8 cellular contexts compared by ENCODE assay signal in genomic region chr4:76897522-76898384, GRCh38. TPM values are rescaled to one million over a fixed set of nuclear protein-coding genes. Genes with fewer than 3 reads are reported as not detected.
DNase-seq lines count a peak whose midpoint lies in the region; ATAC-seq lines count a peak whose summit lies in the region.

A gene with protein sequence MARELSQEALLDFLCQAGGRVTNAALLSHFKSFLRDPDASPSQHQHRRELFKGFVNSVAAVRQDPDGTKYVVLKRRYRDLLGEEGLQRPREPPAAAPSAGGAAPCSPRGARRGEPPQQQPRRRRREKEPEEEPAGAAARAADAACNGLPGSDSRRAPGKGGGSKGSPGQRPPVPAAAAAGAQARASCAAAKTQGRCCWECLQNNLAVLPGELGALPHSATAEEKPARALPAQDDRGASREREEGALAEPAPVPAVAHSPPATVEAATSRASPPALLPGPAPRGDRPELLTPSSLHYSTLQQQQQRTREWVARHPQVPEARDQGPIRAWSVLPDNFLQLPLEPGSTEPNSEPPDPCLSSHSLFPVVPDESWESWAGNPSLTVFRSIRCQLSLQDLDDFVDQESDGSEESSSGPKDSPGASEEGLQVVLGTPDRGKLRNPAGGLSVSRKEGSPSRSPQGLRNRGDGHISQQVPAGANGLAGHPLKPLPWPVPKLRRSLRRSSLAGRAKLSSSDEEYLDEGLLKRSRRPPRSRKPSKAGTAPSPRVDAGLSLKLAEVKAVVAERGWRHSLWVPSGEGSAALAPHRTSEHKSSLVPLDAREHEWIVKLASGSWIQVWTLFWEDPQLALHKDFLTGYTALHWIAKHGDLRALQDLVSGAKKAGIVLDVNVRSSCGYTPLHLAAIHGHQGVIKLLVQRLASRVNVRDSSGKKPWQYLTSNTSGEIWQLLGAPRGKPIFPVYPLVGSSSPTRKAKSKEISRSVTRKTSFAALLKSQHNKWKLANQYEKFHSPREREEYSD (minus strand): TSS chr4:76898144. CDS start chr4:76897849, 295 bp downstream.

- H3K27me3 Mint-ChIP-seq in natural killer cell treated with Interleukin-12 subunit alpha and Interleukin-12 subunit beta and Interleukin-15 and Interleukin-18, amount 100 ng/mL, for 72 hours = peaks cover 15 to 21% of the 10 kb centered on the region in 2 donors

- peaks cover 7% of the 10 kb centered on the region for H3K36me3 Mint-ChIP-seq in natural killer cell treated with Interleukin-12 subunit alpha and Interleukin-12 subunit beta and Interleukin-15 and Interleukin-18, amount 100 ng/mL, for 72 hours

- ATAC-seq in natural killer cell treated with Interleukin-12 subunit alpha and Interleukin-12 subunit beta and Interleukin-15 and Interleukin-18, amount 100 ng/mL, for 72 hours = peak; percentile 55 to 70
- peak; percentile 58 for ATAC-seq in aorta (ENCODE audit: low FRiP score)
- ATAC-seq in HG02840 (IDR thresholded peaks at IDR 0.05; ENCODE audit: low FRiP score, unreplicated experiment) = no peak

- H3K9me3 ChIP-seq in esophagus (ENCODE audit: control insufficient read depth in 2 of 2, insufficient read depth in 1 of 2, low read depth in 1 of 2, low read length in 1 of 2) (no peaks in the 10 kb centered on the region), aorta (ENCODE audit: control insufficient read depth, low read length) (no peaks in the 10 kb centered on the region)

- WGBS in esophagus, 2 donors = 1 to 3% methylated on average over 61 to 79 of the region's 79 CpGs
- WGBS in aorta, 2 donors = 1 to 5% methylated on average over 67 to 79 of the region's 79 CpGs

- H3K36me3 ChIP-seq in esophagus (ENCODE audit: control insufficient read depth in 2 of 2, insufficient read depth in 2 of 2, low read length in 1 of 2) (no peaks in the 10 kb centered on the region), aorta (ENCODE audit: control insufficient read depth in 1 of 2, insufficient read depth in 2 of 2, low read length in 1 of 2) (no peaks in the 10 kb centered on the region)

- H3K4me1 Mint-ChIP-seq in natural killer cell treated with Interleukin-12 subunit alpha and Interleukin-12 subunit beta and Interleukin-15 and Interleukin-18, amount 100 ng/mL, for 72 hours (ENCODE audit: low read depth in 2 of 2) = peaks cover 5 to 6% of the 10 kb centered on the region in 2 donors

- DNase-seq in NCI-H82 (lab: John Stamatoyannopoulos, UW) (peak; percentile 17), NCI-H82 treated with DMSO at 0.1 percent for 48 hours (lab: John Stamatoyannopoulos, UW; ENCODE audit: unreplicated experiment) (no peak), NCI-H1105 (lab: John Stamatoyannopoulos, UW) (peak; percentile 40), activated T-cell treated with anti-CD3 and anti-CD28 coated beads for 1 hour (ENCODE audit: low read depth) (peak; percentile 9), aorta (peak; percentile 50 to 79)
- DNase-seq in natural killer cell treated with Interleukin-12 subunit alpha and Interleukin-12 subunit beta and Interleukin-15 and Interleukin-18, amount 100 ng/mL, for 72 hours (ENCODE audit: low spot score) = no peak

- H3K4me1 ChIP-seq in esophagus (ENCODE audit: control insufficient read depth in 2 of 2, insufficient read depth in 2 of 2, low read length in 1 of 2) (peaks cover 5 to 6% of the 10 kb centered on the region in 2 donors), aorta (ENCODE audit: control insufficient read depth in 1 of 2, insufficient read depth in 2 of 2, low read length in 2 of 2) (no peaks in the 10 kb centered on the region)

- H3K4me3 ChIP-seq in esophagus (ENCODE audit: low read depth in 1 of 2, low read length in 2 of 2) (peak within 1 kb of the TSS; percentile 78 to 85), aorta (ENCODE audit: low read length in 2 of 2) (peak within 1 kb of the TSS; percentile 48 to 60)

- no peak within 1 kb of the TSS for H3K27ac Mint-ChIP-seq in natural killer cell treated with Interleukin-12 subunit alpha and Interleukin-12 subunit beta and Interleukin-15 and Interleukin-18, amount 100 ng/mL, for 72 hours

- H3K9me3 Mint-ChIP-seq in natural killer cell treated with Interleukin-12 subunit alpha and Interleukin-12 subunit beta and Interleukin-15 and Interleukin-18, amount 100 ng/mL, for 72 hours = no peaks in the 10 kb centered on the region

- intact Hi-C loops in aorta (cut with DNase I) = loop anchor here in 1 of 2 donors (10.0 kb wide), 1 partner anchor 123 kb away; no protein-coding TSS in a partner anchor

- peak within 1 kb of the TSS; percentile 50 for H3K4me3 Mint-ChIP-seq in natural killer cell treated with Interleukin-12 subunit alpha and Interleukin-12 subunit beta and Interleukin-15 and Interleukin-18, amount 100 ng/mL, for 72 hours

- H3K27ac ChIP-seq in esophagus (ENCODE audit: low read depth in 2 of 2, low read length in 1 of 2) (peak within 1 kb of the TSS; percentile 78 to 89), aorta (ENCODE audit: low read depth in 1 of 2, low read length in 2 of 2) (no peak within 1 kb of the TSS)

- no peaks in the 10 kb centered on the region for H3K27me3 ChIP-seq in esophagus (ENCODE audit: control insufficient read depth in 1 of 2, insufficient read depth in 2 of 2, low read length in 2 of 2)
- no peaks in the 10 kb centered on the region for H3K27me3 ChIP-seq in aorta (ENCODE audit: control insufficient read depth in 1 of 2, insufficient read depth in 2 of 2, low read length in 1 of 2)

RNA-seq across cellular contexts. Expression of the gene that starts here (rescaled TPM):
- polyA plus RNA-seq in esophagus (1 to 10 TPM; 1.6 to 6.2 TPM), aorta (under 1 TPM; 0.26 to 0.88 TPM)
- not detected for total RNA-seq in natural killer cell treated with Interleukin-12 subunit alpha and Interleukin-12 subunit beta and Interleukin-15 and Interleukin-18, amount 100 ng/mL, for 72 hours
- total RNA-seq in aorta = under 1 TPM in 1 of 2 donors, not detected in 1; 0.32 TPM

Comparison
In these comparisons a context has a peak if more than half of its experiments do, and no peak if none do; other contexts are left out.
1. DNase-seq: peak in NCI-H82 (single experiment), NCI-H1105 (single experiment) and activated T-cell treated with anti-CD3 and anti-CD28 coated beads for 1 hour (single experiment); none in NCI-H82 treated with DMSO at 0.1 percent for 48 hours (single experiment) and natural killer cell treated with Interleukin-12 subunit alpha and Interleukin-12 subunit beta and Interleukin-15 and Interleukin-18, amount 100 ng/mL, for 72 hours (single experiment).
2. Peak in ATAC-seq in natural killer cell treated with Interleukin-12 subunit alpha and Interleukin-12 subunit beta and Interleukin-15 and Interleukin-18, amount 100 ng/mL, for 72 hours; RNA of the gene not detected or under 1 TPM.
3. Peak in DNase-seq, ATAC-seq and H3K4me3 ChIP-seq in aorta; RNA of the gene not detected or under 1 TPM.
4. H3K27ac ChIP-seq: peak in esophagus (2 of 2); none in aorta (0 of 2).